Comparison of ENCODE assay signal across 25 cellular contexts in genomic region chr16:85679870-85680269, GRCh38. TPM values are rescaled to one million over a fixed set of nuclear protein-coding genes. Genes with fewer than 3 reads are reported as not detected.
DNase-seq lines count a peak whose midpoint lies in the region; ATAC-seq, FAIRE-seq and TF ChIP-seq lines count a peak whose summit lies in the region.
"Had no signal": no experiment of that assay in that cellular context is flagged by ENCODE, and none has a peak within 500 bp of the region (broad histone marks: within the 10 kb centered on the region; RNA-seq: fewer than 3 reads in every experiment).

No MANE protein-coding gene starts in this region.

- intact Hi-C loops in K562 (cut with micrococcal nuclease): no loop called here
- intact Hi-C loops in natural killer cell (cut with micrococcal nuclease): no loop called here
- intact Hi-C loops in stomach (cut with DNase I; ENCODE audit: low total_unique reads): no loop called here

- in situ Hi-C loops in K562 (cut with MboI): no loop called here

- no peak for DNase-seq in SK-N-SH
- no peak for DNase-seq in K562 (ENCODE audit: extremely low read depth in 1 of 4, low spot score in 3 of 4)
- DNase-seq in natural killer cell: no peak
- no peak for DNase-seq in stomach
- no peak for DNase-seq in stimulated activated CD4-positive, alpha-beta T cell treated with anti-CD3 and anti-CD28 coated beads, Interleukin-15, amount 100 ng/mL, for 24 hours
- DNase-seq: 8988T; activated CD4-positive, alpha-beta T cell treated with anti-CD3 and anti-CD28 coated beads for 4 hours; activated T-cell treated with anti-CD3 and anti-CD28 coated beads, Interleukin-2, amount 50 U/mL, for 1 hour; AML-193; effector CD8-positive, alpha-beta T cell; MG63; NCI-H1436; RPMI8226; small intestine; stimulated activated CD4-positive, alpha-beta T cell treated with anti-CD3 and anti-CD28 coated beads, Interleukin-4, amount 100 ng/mL, for 1 hour had no signal

- no peaks in the 10 kb centered on the region for H3K9me3 Mint-ChIP-seq in natural killer cell
- H3K9me3 Mint-ChIP-seq: activated naive CD4-positive, alpha-beta T cell treated with anti-CD3 and anti-CD28 coated beads, Interleukin-2, amount 50 U/mL, for 24 hours; neural crest cell had no signal

- TF ChIP-seq CTCF in SK-N-SH (IDR thresholded peaks at IDR 0.05): no peak
- TF ChIP-seq CTCF in C4-2B (conservative IDR thresholded peaks at IDR 0.05): no peak
- TF ChIP-seq CTCF in K562 (IDR thresholded peaks at IDR 0.05 in 2 of 3, conservative IDR thresholded peaks at IDR 0.05 in 1 of 3; ENCODE audit: insufficient read depth in 2 of 3, low read depth in 1 of 3, low read length in 3 of 3): no peak
- no peak for TF ChIP-seq CTCF in natural killer cell (IDR thresholded peaks at IDR 0.05)
- TF ChIP-seq CTCF in stomach (IDR thresholded peaks at IDR 0.05): no peak

- peaks cover 10 to 28% of the 10 kb centered on the region in 2 donors for H3K4me1 Mint-ChIP-seq in natural killer cell
- H3K4me1 Mint-ChIP-seq: activated naive CD4-positive, alpha-beta T cell treated with anti-CD3 and anti-CD28 coated beads, Interleukin-2, amount 50 U/mL, for 24 hours had no signal

- H3K9me2 ChIP-seq in SK-N-SH: no peaks in the 10 kb centered on the region

- H3K36me3 ChIP-seq in SK-N-SH (replicated peaks in 1 of 2; ENCODE audit: control insufficient read depth in 1 of 2, insufficient read depth in 2 of 2, low read length in 1 of 2) (peaks cover 34 to 39% of the 10 kb centered on the region in 2 experiments), K562 (ENCODE audit: control insufficient read depth, insufficient read depth, low read length) (peaks cover 98% of the 10 kb centered on the region), stomach (peaks cover 0 to 44% (median 18%) of the 10 kb centered on the region in 4 donors)

- POLR2A ChIA-PET in SK-N-SH (lab: Yijun Ruan, JAX) (no interaction called here), K562 (lab: Yijun Ruan, JAX) (interaction anchor here (0.7 to 1.5 kb wide), 3 partner anchors 8 to 214 kb away, joined by 3 to 4 read pairs (median 3); partner anchors contain the start of gene GINS2)

- no peak for TF ChIP-seq RAD21 in SK-N-SH (IDR thresholded peaks at IDR 0.05; ENCODE audit: low read length)
- no peak for TF ChIP-seq RAD21 in K562 (CRISPR knock-in tag; conservative IDR thresholded peaks at IDR 0.05 in 1 of 2, IDR thresholded peaks at IDR 0.05 in 1 of 2)

- no peak for FAIRE-seq in K562 (lab: Jason Lieb, UNC)
- FAIRE-seq: astrocyte, small intestine, urothelium cell line had no signal

- H3K4me3 ChIP-seq in SK-N-SH (ENCODE audit: low read depth in 2 of 2, low read length in 1 of 2): no peak overlapping the region
- no peak overlapping the region for H3K4me3 ChIP-seq in K562
- H3K4me3 ChIP-seq in stomach: no peak overlapping the region
- H3K4me3 ChIP-seq: esophagus muscularis mucosa, gastroesophageal sphincter, MG63 had no signal

- TF ChIP-seq EP300 in SK-N-SH (IDR thresholded peaks at IDR 0.05; ENCODE audit: borderline replicate concordance in 1 of 2, low read depth in 1 of 2, low read length in 1 of 2): no peak
- TF ChIP-seq EP300 in K562 (IDR thresholded peaks at IDR 0.05; ENCODE audit: low read length): no peak
- no peak for TF ChIP-seq EP300 in stomach (IDR thresholded peaks at IDR 0.05)

- H3K9ac ChIP-seq in SK-N-SH (no peak overlapping the region), K562 (ENCODE audit: insufficient read depth in 1 of 2, low read depth in 2 of 2, low read length in 2 of 2) (peak overlapping the region in 1 of 2 experiments; percentile 40; a peak in 1 of 4 replicates)

- peaks cover 6% of the 10 kb centered on the region for H3F3A ChIP-seq in SK-N-SH (replicated peaks; ENCODE audit: insufficient read depth)

- H3K27ac Mint-ChIP-seq in natural killer cell: peak overlapping the region; percentile 60 to 83

- H3K4me1 ChIP-seq in SK-N-SH (ENCODE audit: control insufficient read depth in 1 of 2, insufficient read depth in 2 of 2, low read depth in 1 of 2, low read length in 1 of 2) (peaks cover 0 to 30% of the 10 kb centered on the region in 2 experiments; a peak in 2 of 4 replicates), K562 (replicated peaks in 1 of 2; ENCODE audit: control insufficient read depth in 2 of 2, insufficient read depth in 2 of 2, low read length in 2 of 2) (no peaks in the 10 kb centered on the region; a peak in 1 of 5 replicates), stomach (peaks cover 0 to 19% (median 6%) of the 10 kb centered on the region in 4 donors)
- H3K4me1 ChIP-seq: gastroesophageal sphincter had no signal

- H3K27me3 ChIP-seq in SK-N-SH (ENCODE audit: insufficient read depth) (no peaks in the 10 kb centered on the region), K562 (ENCODE audit: control insufficient read depth in 2 of 2, insufficient read depth in 2 of 2, low read length in 2 of 2) (no peaks in the 10 kb centered on the region), stomach (no peaks in the 10 kb centered on the region)
- H3K27me3 ChIP-seq: esophagus muscularis mucosa, gastroesophageal sphincter, MG63 had no signal

- H3K79me2 ChIP-seq in SK-N-SH (ENCODE audit: insufficient read depth): peaks cover 6% of the 10 kb centered on the region; the same call in 1 of the 2 replicates
- peaks cover 23% of the 10 kb centered on the region for H3K79me2 ChIP-seq in K562 (ENCODE audit: control insufficient read depth, insufficient read depth, low read length)

- H3K4me2 ChIP-seq in SK-N-SH (no peak overlapping the region), K562 (ENCODE audit: insufficient read depth, low read length) (no peak overlapping the region)

- TF ChIP-seq POLR2A in K562 (conservative IDR thresholded peaks at IDR 0.05) (0 out of 2 replicates have a peak, but pooled peaks have one; percentile 49), stomach (IDR thresholded peaks at IDR 0.05) (no peak)

- no peak overlapping the region for H3K4me3 Mint-ChIP-seq in natural killer cell
- H3K4me3 Mint-ChIP-seq: activated naive CD4-positive, alpha-beta T cell treated with anti-CD3 and anti-CD28 coated beads, Interleukin-2, amount 50 U/mL, for 24 hours; neural crest cell had no signal

- no peaks in the 10 kb centered on the region for H3K27me3 Mint-ChIP-seq in natural killer cell (ENCODE audit: low read depth in 2 of 2)
- H3K27me3 Mint-ChIP-seq: activated naive CD4-positive, alpha-beta T cell treated with anti-CD3 and anti-CD28 coated beads, Interleukin-2, amount 50 U/mL, for 24 hours had no signal

- H4K20me1 ChIP-seq in SK-N-SH (ENCODE audit: insufficient read depth): no peaks in the 10 kb centered on the region
- H4K20me1 ChIP-seq in K562 (replicated peaks; ENCODE audit: control insufficient read depth, insufficient read depth, low read length): peaks cover 14% of the 10 kb centered on the region

- CTCF ChIA-PET in SK-N-SH (lab: Yijun Ruan, JAX): interaction anchor here (1.7 to 13.2 kb wide), 3 partner anchors 20 to 38 kb away, joined by 5 to 138 read pairs (median 61); no protein-coding TSS in a partner anchor
- CTCF ChIA-PET in K562 (lab: Yijun Ruan, JAX; ENCODE audit: low intra/inter-chr PET ratio): no interaction called here

- H3K27ac ChIP-seq in SK-N-SH (ENCODE audit: low read depth in 2 of 2, low read length in 1 of 2) (peak overlapping the region in 1 of 2 experiments; percentile 17; a peak in 1 of 4 replicates), C4-2B (peak overlapping the region; percentile 69), K562 (ENCODE audit: extremely low read depth, low read depth, low read length) (no peak overlapping the region), stomach (no peak overlapping the region)
- H3K27ac ChIP-seq: esophagus muscularis mucosa, gastroesophageal sphincter, HL-60 had no signal

- BruUV-seq in K562 (replicated peaks; lab: Mats Ljungman, UMichigan): no TSS peak

- WGBS in SK-N-SH (ENCODE audit: low lambda C conversion rate): 94% methylated on average over 6 of the region's 6 CpGs
- WGBS in K562 (ENCODE audit: insufficient coverage, low coverage, missing lambda C conversion rate): 78% methylated on average over 6 of the region's 6 CpGs
- WGBS in stomach, 5 donors: 70 to 90% (median 77%) methylated on average over 6 of the region's 6 CpGs

- H2AFZ ChIP-seq in SK-N-SH (ENCODE audit: low read depth): no peak overlapping the region
- H2AFZ ChIP-seq in K562 (ENCODE audit: low read depth, low read length): no peak overlapping the region

- H3K9me1 ChIP-seq in K562 (ENCODE audit: control insufficient read depth, insufficient read depth, low read length): peaks cover 2% of the 10 kb centered on the region

- H3K36me3 Mint-ChIP-seq in natural killer cell: peaks cover 10% of the 10 kb centered on the region
- H3K36me3 Mint-ChIP-seq: activated naive CD4-positive, alpha-beta T cell treated with anti-CD3 and anti-CD28 coated beads, Interleukin-2, amount 50 U/mL, for 24 hours had no signal

- ATAC-seq in SK-N-SH treated with all-trans-retinoic acid at 6 μM for 48 hours: peak; percentile 12; the same call in 2 of the 3 replicates
- ATAC-seq in K562: no peak
- no peak for ATAC-seq in natural killer cell
- ATAC-seq in GM21786 (IDR thresholded peaks at IDR 0.05; ENCODE audit: unreplicated experiment): no peak
- ATAC-seq: gastroesophageal sphincter had no signal

- H3K9me3 ChIP-seq in SK-N-SH (no peaks in the 10 kb centered on the region), K562 (replicated peaks; ENCODE audit: control insufficient read depth, insufficient read depth, low read depth, low read length) (no peaks in the 10 kb centered on the region), stomach (no peaks in the 10 kb centered on the region)
- H3K9me3 ChIP-seq: esophagus muscularis mucosa, gastroesophageal sphincter, MG63 had no signal

RNA-seq across cellular contexts. Expression of gene GINS2, which starts 8.9 kb away (rescaled TPM):
- polyA plus RNA-seq in SK-N-SH (2012; rRNA removed) (8.4 and 9.0 TPM in 2 replicates), K562 (2011; rRNA removed) (38.4 and 44.6 TPM in 2 replicates), K562 (2014; fragmentation: Illumina TruSeq; extraction: Trizol) (41.4 and 49.8 TPM in 2 replicates), K562 (2014; fragmentation: Nextera tagmentation; extraction: Ambion mirVana) (10 to 100 TPM; 61.3 to 76.2 TPM), K562 (2014; rRNA removed) (42.3 and 42.9 TPM in 2 replicates), stomach (1 to 10 TPM; 1.5 to 3.6 (median 2.9) TPM)
- polyA plus RNA-seq in SK-N-SH (2012; cell fraction: cytosol; rRNA removed): 9.0 and 9.3 TPM in 2 replicates
- polyA plus RNA-seq in SK-N-SH (2012; cell fraction: nucleus; rRNA removed): 3.7 and 4.5 TPM in 2 replicates
- 24.8 and 32.7 TPM in 2 replicates for total RNA-seq in K562 (2011; cell fraction: chromatin; rRNA removed; ENCODE audit: low replicate concordance)
- 24.2 and 24.5 TPM in 2 replicates for total RNA-seq in K562 (2011; cell fraction: nucleolus; rRNA removed)
- total RNA-seq in K562 (2011; cell fraction: nucleoplasm; rRNA removed): 23.2 and 33.3 TPM in 2 replicates
- total RNA-seq in K562 (2014; rRNA removed) (42.0 and 44.2 TPM in 2 replicates), K562 (2014; rRNA removed; fragmentation: Illumina TruSeq; extraction: Trizol) (43.8 and 47.3 TPM in 2 replicates), K562 (2015; rRNA removed; fragmentation: Illumina TruSeq; extraction: Trizol) (39.4 and 40.4 TPM in 2 replicates), K562 (2021) (57.5 and 61.6 TPM in 2 replicates), natural killer cell (1 to 10 TPM in 1 of 3 donors, under 1 TPM in 2; 0.73 to 2.6 (median 0.89) TPM), stomach (1 to 10 TPM in 3 of 5 donors, under 1 TPM in 1, not detected in 1; 0.87 to 2.0 (median 1.9) TPM)
- 27.8 and 34.2 TPM in 2 replicates for polyA plus RNA-seq in K562 (2011; cell fraction: cytosol; rRNA removed)
- 15.7 and 20.5 TPM in 2 replicates for polyA plus RNA-seq in K562 (2011; cell fraction: nucleus; rRNA removed)
- 26.1 and 33.8 TPM in 2 replicates for polyA plus RNA-seq in K562 (2012)
- 25.6 and 28.3 TPM in 2 replicates for polyA minus RNA-seq in K562 (2011; rRNA and poly(A)+ RNA removed)
- polyA minus RNA-seq in K562 (2011; cell fraction: cytosol; rRNA and poly(A)+ RNA removed): 13.6 and 17.8 TPM in 2 replicates
- polyA minus RNA-seq in K562 (2011; cell fraction: nucleus; rRNA and poly(A)+ RNA removed): 10.2 and 13.2 TPM in 2 replicates

Comparison
In these comparisons a context has a peak if more than half of its experiments do, and no peak if none do; other contexts are left out.
1. RNA of gene GINS2, which starts 8.9 kb away (total RNA-seq): 23.2 to 61.6 TPM in K562; 0.87 to 2.0 TPM in stomach and 0.73 to 2.6 TPM in natural killer cell; every median in the first group is over 4 times any median in the second.